ENCODE assay signal across 8 cellular contexts in the genomic region with DNA sequence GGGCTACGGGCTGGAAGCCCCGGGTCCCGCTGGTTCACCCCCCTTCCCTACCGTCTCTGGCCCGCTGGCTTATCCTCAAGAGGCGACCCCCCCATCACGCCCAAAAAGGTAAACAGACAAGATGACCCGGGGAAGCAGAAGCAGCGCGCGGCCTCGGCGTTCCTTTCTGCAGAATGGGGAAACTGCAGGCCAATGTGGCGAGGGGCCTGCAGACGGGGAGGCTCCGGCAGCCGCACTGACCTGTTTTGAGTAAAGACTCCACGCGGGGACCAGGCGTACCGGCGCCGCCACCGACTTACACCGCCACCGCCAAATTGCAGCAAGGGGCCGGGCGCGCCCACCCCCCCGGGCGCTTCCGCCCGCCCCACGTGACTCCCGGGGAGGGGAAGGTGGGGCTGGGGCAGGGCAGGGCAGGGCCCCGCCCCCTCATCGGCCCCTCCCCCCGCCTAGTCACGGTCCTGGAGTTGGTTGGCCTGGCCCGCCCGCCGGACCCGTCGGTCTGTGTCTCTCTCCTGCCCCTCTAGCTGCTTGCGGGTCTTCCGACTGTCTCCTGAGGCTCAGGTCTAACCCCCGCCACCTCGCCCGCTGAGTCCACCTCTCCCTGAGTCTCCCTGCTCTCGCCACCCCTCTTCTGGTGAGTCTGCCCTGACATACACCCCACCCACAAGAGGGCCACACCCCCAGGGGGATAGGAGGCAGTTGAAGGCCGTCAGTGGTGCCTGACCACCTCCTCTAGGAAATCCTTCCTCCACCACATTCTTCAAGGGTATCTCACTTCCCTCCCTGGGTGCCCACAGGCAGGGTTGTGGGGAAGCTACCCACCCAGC. TPM values are rescaled to one million over a fixed set of nuclear protein-coding genes. Genes with fewer than 3 reads are reported as not detected.
DNase-seq lines count a peak whose midpoint lies in the region; ATAC-seq and TF ChIP-seq lines count a peak whose summit lies in the region.

A gene (minus strand): TSS at position 321 of the 827 bp plus-strand sequence. CDS start 25,280 bp downstream, outside the sequence.

- H3K27ac ChIP-seq in adipose tissue (ENCODE audit: low read depth, low read length) (no peak within 1 kb of the TSS), prostate gland (peak within 1 kb of the TSS; percentile 56), upper lobe of right lung (peak within 1 kb of the TSS; percentile 79)

- H3K27me3 ChIP-seq in prostate gland (replicated peaks; ENCODE audit: insufficient read depth) (no peaks in the 10 kb centered on the region), upper lobe of right lung (no peaks in the 10 kb centered on the region)

- 1 to 2% (median 1%) methylated on average over 37 to 51 of the region's 51 CpGs for WGBS in adipose tissue, 3 donors
- WGBS in prostate gland = 2% methylated on average over 24 of the region's 51 CpGs

- H3K36me3 ChIP-seq in prostate gland (no peaks in the 10 kb centered on the region), upper lobe of right lung (peaks cover 12% of the 10 kb centered on the region)

- peak; percentile 12 for TF ChIP-seq POLR2A in prostate gland (IDR thresholded peaks at IDR 0.05)

- ATAC-seq in GM21576 (IDR thresholded peaks at IDR 0.05; ENCODE audit: unreplicated experiment) = peak; percentile 58
- peak; percentile 94 for ATAC-seq in left cardiac atrium
- ATAC-seq in upper lobe of right lung = peak; percentile 91

- H3K4me3 ChIP-seq in LNCaP clone FGC (ENCODE audit: low read depth, low read length) = peak within 1 kb of the TSS; percentile 77
- peak within 1 kb of the TSS; percentile 44 to 48 for H3K4me3 ChIP-seq in prostate gland
- H3K4me3 ChIP-seq in upper lobe of right lung = peak within 1 kb of the TSS; percentile 80

- intact Hi-C loops in T-helper 1 cell treated with Interleukin-12 subunit alpha and Interleukin-12 subunit beta and Interleukin-4 antibody, amounts not matched to agents 30 ng/mL and 1 ng/mL, for 36 hours (cut with micrococcal nuclease) = loop anchor here (1.0 kb wide), 6 partner anchors 16 to 390 kb away; a partner anchor contains a TSS
- intact Hi-C loops in left cardiac atrium (cut with DNase I) = no loop called here
- intact Hi-C loops in prostate gland (cut with DNase I) = no loop called here
- intact Hi-C loops in upper lobe of right lung (cut with DNase I) = no loop called here

- H3K9me3 ChIP-seq in prostate gland (no peaks in the 10 kb centered on the region), upper lobe of right lung (no peaks in the 10 kb centered on the region)

- DNase-seq in D341Med (ENCODE audit: low spot score) (peak; percentile 88), LNCaP clone FGC (ENCODE audit: low read depth) (no peak), left cardiac atrium (peak; percentile 76), prostate gland (ENCODE audit: low spot score) (peak; percentile 65), upper lobe of right lung (peak; percentile 91)

- TF ChIP-seq CTCF in LNCaP clone FGC (IDR thresholded peaks at IDR 0.05; ENCODE audit: control insufficient read depth, extremely low read depth, insufficient read depth) = no peak
- TF ChIP-seq CTCF in prostate gland (IDR thresholded peaks at IDR 0.05) = no peak
- TF ChIP-seq CTCF in upper lobe of right lung (IDR thresholded peaks at IDR 0.05) = no peak

- H3K4me1 ChIP-seq in prostate gland (replicated peaks) (peaks cover 3% of the 10 kb centered on the region), upper lobe of right lung (peaks cover 19% of the 10 kb centered on the region)

RNA-seq across cellular contexts. Expression of the gene that starts here (rescaled TPM):
- total RNA-seq in T-helper 1 cell treated with Interleukin-12 subunit alpha and Interleukin-12 subunit beta and Interleukin-4 antibody, amounts not matched to agents 30 ng/mL and 1 ng/mL, for 36 hours = 111 and 116 TPM in 2 replicates
- 100 to 1,000 TPM in 1 of 3 donors, 10 to 100 TPM in 2; 31.5 to 109 (median 49.9) TPM for polyA plus RNA-seq in adipose tissue
- total RNA-seq in left cardiac atrium (10 to 100 TPM; 60.3 to 66.9 TPM), prostate gland (100 to 1,000 TPM in 1 of 2 donors, 10 to 100 TPM in 1; 95.2 to 109 TPM), upper lobe of right lung (226 TPM)
